ENCODE assay signal across 1 cellular context in the genomic region with DNA sequence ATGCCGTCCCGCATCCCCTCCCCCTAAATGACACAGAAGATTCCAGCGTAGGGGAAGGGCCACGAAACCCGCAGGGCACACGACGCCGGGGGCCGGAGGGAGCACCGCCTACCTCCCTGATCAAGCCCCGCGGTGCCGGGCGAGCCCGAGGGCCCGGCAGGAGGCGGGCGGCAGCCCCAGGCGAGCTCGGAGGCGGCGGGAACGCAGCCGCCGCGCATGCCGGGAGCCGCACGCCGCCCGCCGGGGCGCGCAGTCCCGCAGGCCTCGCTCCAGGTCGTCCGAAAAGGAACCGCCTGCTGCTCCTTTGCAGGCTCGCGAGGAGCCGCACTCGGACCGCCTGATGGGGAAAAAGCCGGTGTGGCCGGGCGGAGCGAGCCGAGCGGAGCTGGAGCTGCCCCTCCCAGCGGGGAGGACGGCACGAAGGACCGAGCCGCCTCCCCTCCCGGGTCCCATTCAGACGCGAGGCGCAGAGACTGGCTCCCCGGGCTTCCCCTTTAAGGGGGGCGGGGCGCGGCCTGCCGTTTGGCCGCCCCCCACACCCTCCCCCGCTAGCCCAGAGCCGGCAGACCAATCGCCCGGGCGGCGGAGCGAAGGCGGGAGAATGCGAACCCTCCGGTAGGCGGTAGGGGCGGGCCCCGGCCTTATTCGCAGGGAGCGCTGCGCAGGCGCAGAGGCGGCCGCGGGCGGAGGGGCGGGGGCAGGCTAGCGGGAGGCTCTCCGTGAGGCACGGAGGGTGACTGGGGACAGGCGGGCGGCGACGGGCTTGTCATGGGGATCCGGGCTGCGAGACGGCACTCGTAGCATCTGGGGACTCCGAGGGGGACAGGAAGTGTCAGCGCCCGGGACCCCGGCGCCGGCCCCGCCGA.
A peak's percentile ranks its signal among the peaks of the same experiment; 100 is the strongest.
TF ChIP-seq lines count a peak whose summit lies in the region.

No MANE protein-coding gene starts in this region.

TF ChIP-seq in HepG2, 621 proteins besides CTCF, POLR2A, EP300 and RAD21 (continued from another document and continues in another):
- TF ChIP-seq ZNF317 (CRISPR knock-in tag; IDR thresholded peaks at IDR 0.05) (peak; percentile 15; the same call in 1 of the 2 replicates), FOSL2 (CRISPR knock-in tag; IDR thresholded peaks at IDR 0.05) (no peak; the same call in 1 of the 2 replicates), SIN3A (IDR thresholded peaks at IDR 0.05; ENCODE audit: borderline replicate concordance, low read depth, low read length) (peak; percentile 68; the same call in 1 of the 2 replicates), KAT7 (CRISPR knock-in tag; IDR thresholded peaks at IDR 0.05; ENCODE audit: borderline replicate concordance) (peak; percentile 28; the same call in 1 of the 2 replicates), ZNF557 (CRISPR knock-in tag; IDR thresholded peaks at IDR 0.05) (no peak), ARNTL (CRISPR knock-in tag; IDR thresholded peaks at IDR 0.05) (peak; percentile 42; the same call in 1 of the 2 replicates), ZNF530 (CRISPR knock-in tag; IDR thresholded peaks at IDR 0.05; ENCODE audit: low read depth) (no peak), GPN1 (CRISPR knock-in tag; IDR thresholded peaks at IDR 0.05; ENCODE audit: borderline replicate concordance) (no peak), TCF7 (IDR thresholded peaks at IDR 0.05; ENCODE audit: low read depth) (no peak), ZNF775 (CRISPR knock-in tag; IDR thresholded peaks at IDR 0.05; ENCODE audit: borderline replicate concordance) (no peak), RFXAP (CRISPR knock-in tag; IDR thresholded peaks at IDR 0.05; ENCODE audit: borderline replicate concordance) (peak; percentile 59; the same call in 1 of the 2 replicates), ZNF264 (CRISPR knock-in tag; IDR thresholded peaks at IDR 0.05) (0 out of 2 replicates have a peak, but pooled peaks have one; percentile 42), ZNF207 (IDR thresholded peaks at IDR 0.05; ENCODE audit: borderline replicate concordance) (no peak), ATF7 (IDR thresholded peaks at IDR 0.05) (no peak), ATF7 (CRISPR knock-in tag; IDR thresholded peaks at IDR 0.05) (no peak), ZNF839 (CRISPR knock-in tag; IDR thresholded peaks at IDR 0.05; ENCODE audit: borderline replicate concordance) (no peak), KDM2A (CRISPR knock-in tag; IDR thresholded peaks at IDR 0.05; ENCODE audit: borderline replicate concordance, low read depth) (peak; percentile 89), ZNF468 (CRISPR knock-in tag; IDR thresholded peaks at IDR 0.05) (no peak), TBP (CRISPR knock-in tag; IDR thresholded peaks at IDR 0.05) (no peak), ZNF879 (CRISPR knock-in tag; IDR thresholded peaks at IDR 0.05) (no peak), ZIK1 (CRISPR knock-in tag; IDR thresholded peaks at IDR 0.05; ENCODE audit: borderline replicate concordance, low read depth) (peak; percentile 58; the same call in 1 of the 2 replicates), ZNF660 (CRISPR knock-in tag; IDR thresholded peaks at IDR 0.05; ENCODE audit: borderline replicate concordance, low read depth) (no peak), ZNF235 (CRISPR knock-in tag; IDR thresholded peaks at IDR 0.05; ENCODE audit: borderline replicate concordance) (no peak), PTBP1 (IDR thresholded peaks at IDR 0.05; ENCODE audit: low read depth, low read length, poor library complexity, severe bottlenecking) (no peak), ZNF841 (CRISPR knock-in tag; IDR thresholded peaks at IDR 0.05; ENCODE audit: borderline replicate concordance) (peak; percentile 56; the same call in 1 of the 2 replicates), ZNF446 (CRISPR knock-in tag; IDR thresholded peaks at IDR 0.05) (peak; percentile 85; the same call in 1 of the 2 replicates), BRCA1 (CRISPR knock-in tag; IDR thresholded peaks at IDR 0.05) (no peak), IRF2 (CRISPR knock-in tag; IDR thresholded peaks at IDR 0.05) (no peak), REL (CRISPR knock-in tag; conservative IDR thresholded peaks at IDR 0.05) (peak; percentile 88; the same call in 1 of the 2 replicates)
- TF ChIP-seq, protein P1, sequence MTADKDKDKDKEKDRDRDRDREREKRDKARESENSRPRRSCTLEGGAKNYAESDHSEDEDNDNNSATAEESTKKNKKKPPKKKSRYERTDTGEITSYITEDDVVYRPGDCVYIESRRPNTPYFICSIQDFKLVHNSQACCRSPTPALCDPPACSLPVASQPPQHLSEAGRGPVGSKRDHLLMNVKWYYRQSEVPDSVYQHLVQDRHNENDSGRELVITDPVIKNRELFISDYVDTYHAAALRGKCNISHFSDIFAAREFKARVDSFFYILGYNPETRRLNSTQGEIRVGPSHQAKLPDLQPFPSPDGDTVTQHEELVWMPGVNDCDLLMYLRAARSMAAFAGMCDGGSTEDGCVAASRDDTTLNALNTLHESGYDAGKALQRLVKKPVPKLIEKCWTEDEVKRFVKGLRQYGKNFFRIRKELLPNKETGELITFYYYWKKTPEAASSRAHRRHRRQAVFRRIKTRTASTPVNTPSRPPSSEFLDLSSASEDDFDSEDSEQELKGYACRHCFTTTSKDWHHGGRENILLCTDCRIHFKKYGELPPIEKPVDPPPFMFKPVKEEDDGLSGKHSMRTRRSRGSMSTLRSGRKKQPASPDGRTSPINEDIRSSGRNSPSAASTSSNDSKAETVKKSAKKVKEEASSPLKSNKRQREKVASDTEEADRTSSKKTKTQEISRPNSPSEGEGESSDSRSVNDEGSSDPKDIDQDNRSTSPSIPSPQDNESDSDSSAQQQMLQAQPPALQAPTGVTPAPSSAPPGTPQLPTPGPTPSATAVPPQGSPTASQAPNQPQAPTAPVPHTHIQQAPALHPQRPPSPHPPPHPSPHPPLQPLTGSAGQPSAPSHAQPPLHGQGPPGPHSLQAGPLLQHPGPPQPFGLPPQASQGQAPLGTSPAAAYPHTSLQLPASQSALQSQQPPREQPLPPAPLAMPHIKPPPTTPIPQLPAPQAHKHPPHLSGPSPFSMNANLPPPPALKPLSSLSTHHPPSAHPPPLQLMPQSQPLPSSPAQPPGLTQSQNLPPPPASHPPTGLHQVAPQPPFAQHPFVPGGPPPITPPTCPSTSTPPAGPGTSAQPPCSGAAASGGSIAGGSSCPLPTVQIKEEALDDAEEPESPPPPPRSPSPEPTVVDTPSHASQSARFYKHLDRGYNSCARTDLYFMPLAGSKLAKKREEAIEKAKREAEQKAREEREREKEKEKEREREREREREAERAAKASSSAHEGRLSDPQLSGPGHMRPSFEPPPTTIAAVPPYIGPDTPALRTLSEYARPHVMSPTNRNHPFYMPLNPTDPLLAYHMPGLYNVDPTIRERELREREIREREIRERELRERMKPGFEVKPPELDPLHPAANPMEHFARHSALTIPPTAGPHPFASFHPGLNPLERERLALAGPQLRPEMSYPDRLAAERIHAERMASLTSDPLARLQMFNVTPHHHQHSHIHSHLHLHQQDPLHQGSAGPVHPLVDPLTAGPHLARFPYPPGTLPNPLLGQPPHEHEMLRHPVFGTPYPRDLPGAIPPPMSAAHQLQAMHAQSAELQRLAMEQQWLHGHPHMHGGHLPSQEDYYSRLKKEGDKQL (CRISPR knock-in tag; IDR thresholded peaks at IDR 0.05; ENCODE audit: low read depth), result no peak
- TF ChIP-seq, protein P2, sequence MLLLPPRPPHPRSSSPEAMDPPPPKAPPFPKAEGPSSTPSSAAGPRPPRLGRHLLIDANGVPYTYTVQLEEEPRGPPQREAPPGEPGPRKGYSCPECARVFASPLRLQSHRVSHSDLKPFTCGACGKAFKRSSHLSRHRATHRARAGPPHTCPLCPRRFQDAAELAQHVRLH (CRISPR knock-in tag; IDR thresholded peaks at IDR 0.05; ENCODE audit: borderline replicate concordance, low read depth), result no peak
- TF ChIP-seq, protein P3, sequence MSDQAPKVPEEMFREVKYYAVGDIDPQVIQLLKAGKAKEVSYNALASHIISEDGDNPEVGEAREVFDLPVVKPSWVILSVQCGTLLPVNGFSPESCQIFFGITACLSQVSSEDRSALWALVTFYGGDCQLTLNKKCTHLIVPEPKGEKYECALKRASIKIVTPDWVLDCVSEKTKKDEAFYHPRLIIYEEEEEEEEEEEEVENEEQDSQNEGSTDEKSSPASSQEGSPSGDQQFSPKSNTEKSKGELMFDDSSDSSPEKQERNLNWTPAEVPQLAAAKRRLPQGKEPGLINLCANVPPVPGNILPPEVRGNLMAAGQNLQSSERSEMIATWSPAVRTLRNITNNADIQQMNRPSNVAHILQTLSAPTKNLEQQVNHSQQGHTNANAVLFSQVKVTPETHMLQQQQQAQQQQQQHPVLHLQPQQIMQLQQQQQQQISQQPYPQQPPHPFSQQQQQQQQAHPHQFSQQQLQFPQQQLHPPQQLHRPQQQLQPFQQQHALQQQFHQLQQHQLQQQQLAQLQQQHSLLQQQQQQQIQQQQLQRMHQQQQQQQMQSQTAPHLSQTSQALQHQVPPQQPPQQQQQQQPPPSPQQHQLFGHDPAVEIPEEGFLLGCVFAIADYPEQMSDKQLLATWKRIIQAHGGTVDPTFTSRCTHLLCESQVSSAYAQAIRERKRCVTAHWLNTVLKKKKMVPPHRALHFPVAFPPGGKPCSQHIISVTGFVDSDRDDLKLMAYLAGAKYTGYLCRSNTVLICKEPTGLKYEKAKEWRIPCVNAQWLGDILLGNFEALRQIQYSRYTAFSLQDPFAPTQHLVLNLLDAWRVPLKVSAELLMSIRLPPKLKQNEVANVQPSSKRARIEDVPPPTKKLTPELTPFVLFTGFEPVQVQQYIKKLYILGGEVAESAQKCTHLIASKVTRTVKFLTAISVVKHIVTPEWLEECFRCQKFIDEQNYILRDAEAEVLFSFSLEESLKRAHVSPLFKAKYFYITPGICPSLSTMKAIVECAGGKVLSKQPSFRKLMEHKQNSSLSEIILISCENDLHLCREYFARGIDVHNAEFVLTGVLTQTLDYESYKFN (CRISPR knock-in tag; conservative IDR thresholded peaks at IDR 0.05), result peak; percentile 56
- TF ChIP-seq, protein P4, sequence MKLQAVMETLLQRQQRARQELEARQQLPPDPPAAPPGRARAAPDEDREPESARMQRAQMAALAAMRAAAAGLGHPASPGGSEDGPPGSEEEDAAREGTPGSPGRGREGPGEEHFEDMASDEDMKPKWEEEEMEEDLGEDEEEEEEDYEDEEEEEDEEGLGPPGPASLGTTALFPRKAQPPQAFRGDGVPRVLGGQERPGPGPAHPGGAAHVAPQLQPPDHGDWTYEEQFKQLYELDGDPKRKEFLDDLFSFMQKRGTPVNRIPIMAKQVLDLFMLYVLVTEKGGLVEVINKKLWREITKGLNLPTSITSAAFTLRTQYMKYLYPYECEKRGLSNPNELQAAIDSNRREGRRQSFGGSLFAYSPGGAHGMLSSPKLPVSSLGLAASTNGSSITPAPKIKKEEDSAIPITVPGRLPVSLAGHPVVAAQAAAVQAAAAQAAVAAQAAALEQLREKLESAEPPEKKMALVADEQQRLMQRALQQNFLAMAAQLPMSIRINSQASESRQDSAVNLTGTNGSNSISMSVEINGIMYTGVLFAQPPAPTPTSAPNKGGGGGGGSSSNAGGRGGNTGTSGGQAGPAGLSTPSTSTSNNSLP (IDR thresholded peaks at IDR 0.05; ENCODE audit: low read depth, low read length), result no peak
- TF ChIP-seq, protein P5, sequence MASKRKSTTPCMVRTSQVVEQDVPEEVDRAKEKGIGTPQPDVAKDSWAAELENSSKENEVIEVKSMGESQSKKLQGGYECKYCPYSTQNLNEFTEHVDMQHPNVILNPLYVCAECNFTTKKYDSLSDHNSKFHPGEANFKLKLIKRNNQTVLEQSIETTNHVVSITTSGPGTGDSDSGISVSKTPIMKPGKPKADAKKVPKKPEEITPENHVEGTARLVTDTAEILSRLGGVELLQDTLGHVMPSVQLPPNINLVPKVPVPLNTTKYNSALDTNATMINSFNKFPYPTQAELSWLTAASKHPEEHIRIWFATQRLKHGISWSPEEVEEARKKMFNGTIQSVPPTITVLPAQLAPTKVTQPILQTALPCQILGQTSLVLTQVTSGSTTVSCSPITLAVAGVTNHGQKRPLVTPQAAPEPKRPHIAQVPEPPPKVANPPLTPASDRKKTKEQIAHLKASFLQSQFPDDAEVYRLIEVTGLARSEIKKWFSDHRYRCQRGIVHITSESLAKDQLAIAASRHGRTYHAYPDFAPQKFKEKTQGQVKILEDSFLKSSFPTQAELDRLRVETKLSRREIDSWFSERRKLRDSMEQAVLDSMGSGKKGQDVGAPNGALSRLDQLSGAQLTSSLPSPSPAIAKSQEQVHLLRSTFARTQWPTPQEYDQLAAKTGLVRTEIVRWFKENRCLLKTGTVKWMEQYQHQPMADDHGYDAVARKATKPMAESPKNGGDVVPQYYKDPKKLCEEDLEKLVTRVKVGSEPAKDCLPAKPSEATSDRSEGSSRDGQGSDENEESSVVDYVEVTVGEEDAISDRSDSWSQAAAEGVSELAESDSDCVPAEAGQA (IDR thresholded peaks at IDR 0.05; ENCODE audit: low read depth), result peak; percentile 31; the same call in 1 of the 2 replicates
- TF ChIP-seq, protein P5 (CRISPR knock-in tag; IDR thresholded peaks at IDR 0.05; ENCODE audit: borderline replicate concordance), result no peak; the same call in 1 of the 2 replicates
- TF ChIP-seq, protein P6, sequence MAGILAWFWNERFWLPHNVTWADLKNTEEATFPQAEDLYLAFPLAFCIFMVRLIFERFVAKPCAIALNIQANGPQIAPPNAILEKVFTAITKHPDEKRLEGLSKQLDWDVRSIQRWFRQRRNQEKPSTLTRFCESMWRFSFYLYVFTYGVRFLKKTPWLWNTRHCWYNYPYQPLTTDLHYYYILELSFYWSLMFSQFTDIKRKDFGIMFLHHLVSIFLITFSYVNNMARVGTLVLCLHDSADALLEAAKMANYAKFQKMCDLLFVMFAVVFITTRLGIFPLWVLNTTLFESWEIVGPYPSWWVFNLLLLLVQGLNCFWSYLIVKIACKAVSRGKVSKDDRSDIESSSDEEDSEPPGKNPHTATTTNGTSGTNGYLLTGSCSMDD (CRISPR knock-in tag; IDR thresholded peaks at IDR 0.05), result no peak
- TF ChIP-seq, protein P7, sequence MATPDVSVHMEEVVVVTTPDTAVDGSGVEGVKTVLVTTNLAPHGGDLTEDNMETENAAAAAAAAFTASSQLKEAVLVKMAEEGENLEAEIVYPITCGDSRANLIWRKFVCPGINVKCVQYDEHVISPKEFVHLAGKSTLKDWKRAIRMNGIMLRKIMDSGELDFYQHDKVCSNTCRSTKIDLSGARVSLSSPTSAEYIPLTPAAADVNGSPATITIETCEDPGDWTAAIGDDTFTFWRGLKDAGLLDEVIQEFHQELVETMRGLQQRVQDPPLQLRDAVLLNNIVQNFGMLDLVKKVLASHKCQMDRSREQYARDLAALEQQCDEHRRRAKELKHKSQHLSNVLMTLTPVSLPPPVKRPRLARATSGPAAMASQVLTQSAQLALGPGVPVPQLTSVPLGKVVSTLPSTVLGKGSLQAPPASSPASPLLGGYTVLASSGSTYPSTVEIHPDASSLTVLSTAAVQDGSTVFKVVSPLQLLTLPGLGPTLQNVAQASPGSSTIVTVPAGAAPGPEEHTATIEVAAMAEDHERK (CRISPR knock-in tag; IDR thresholded peaks at IDR 0.05; ENCODE audit: low read depth), result no peak
